In the genomic region with DNA sequence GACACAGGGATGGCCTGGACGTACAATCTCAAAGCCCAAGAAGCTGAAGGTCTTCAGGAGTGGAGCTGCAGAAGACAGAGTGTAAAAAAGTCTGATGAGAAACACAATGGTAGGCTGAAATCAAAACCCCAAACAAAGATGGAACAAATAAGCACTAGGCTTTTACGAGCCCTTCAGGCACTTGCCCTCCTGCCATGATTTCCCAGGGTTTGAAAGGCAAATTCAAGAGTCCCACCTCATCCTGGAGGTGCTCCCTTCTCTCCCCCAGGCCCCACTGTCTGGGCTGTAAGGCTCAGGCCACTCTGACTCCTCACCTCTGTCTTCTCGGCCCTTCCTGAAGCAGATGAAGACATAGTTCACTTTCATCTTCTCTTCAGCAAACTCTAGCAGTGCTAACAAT, we compare ENCODE assay signal across 19 cellular contexts.
DNase-seq lines count a peak whose midpoint lies in the region; ATAC-seq and TF ChIP-seq lines count a peak whose summit lies in the region.
"Had no signal": no experiment of that assay in that cellular context is flagged by ENCODE, and none has a peak within 500 bp of the region (broad histone marks: within the 10 kb centered on the region; RNA-seq: fewer than 3 reads in every experiment).

No MANE protein-coding gene starts in this region.

- H3K27ac ChIP-seq in heart left ventricle (peak overlapping the region in 8 of 12 donors; percentile 13 to 67 (median 44)), tibial artery (peak overlapping the region; percentile 30 to 55)
- H3K27ac ChIP-seq: epithelial cell of prostate, HL-60, SK-N-MC had no signal

- H3K9me3 ChIP-seq in heart left ventricle (no peaks in the 10 kb centered on the region), tibial artery (no peaks in the 10 kb centered on the region)

- H3K36me3 ChIP-seq in heart left ventricle (peaks cover 3 to 93% (median 81%) of the 10 kb centered on the region in 9 donors), tibial artery (peaks cover 34 to 75% (median 39%) of the 10 kb centered on the region in 3 donors)

- H3K4me3 ChIP-seq in heart left ventricle (no peak overlapping the region), tibial artery (no peak overlapping the region)
- H3K4me3 ChIP-seq: SK-N-MC had no signal

- TF ChIP-seq POLR2A in heart left ventricle (IDR thresholded peaks at IDR 0.05): no peak

- H3K27ac Mint-ChIP-seq in dendritic cell treated with granulocyte-macrophage colony-stimulating factor and Interleukin-4, amounts not matched to agents 40 ng/mL and 50 ng/mL, for 4 days: peak overlapping the region; percentile 56
- peak overlapping the region; percentile 82 to 95 (median 90) for H3K27ac Mint-ChIP-seq in nephron

- DNase-seq in heart left ventricle: no peak
- DNase-seq in left cardiac atrium: no peak
- DNase-seq in tibial artery: no peak
- no peak for DNase-seq in DMS79 (lab: John Stamatoyannopoulos, UW)
- no peak for DNase-seq in stimulated activated CD4-positive, alpha-beta T cell treated with anti-CD3 and anti-CD28 coated beads, Interleukin-4, amount 100 ng/mL, for 24 hours
- DNase-seq: activated CD8-positive, alpha-beta T cell treated with anti-CD3 and anti-CD28 coated beads for 36 hours; CD8-positive, alpha-beta memory T cell; EL; immature natural killer cell; KG1; NCI-H1048; NCI-H2081 treated with DMSO at 0.1 percent for 48 hours; NCI-H524 treated with DMSO at 0.1 percent for 48 hours had no signal

- peaks cover 45% of the 10 kb centered on the region for H3K4me1 Mint-ChIP-seq in dendritic cell treated with granulocyte-macrophage colony-stimulating factor and Interleukin-4, amounts not matched to agents 40 ng/mL and 50 ng/mL, for 4 days (ENCODE audit: low read depth)
- peaks cover 78% of the 10 kb centered on the region for H3K4me1 Mint-ChIP-seq in nephron

- 57 to 79% (median 72%) methylated on average over 3 of the region's 3 CpGs for WGBS in heart left ventricle, 4 donors

- peaks cover 6 to 68% (median 51%) of the 10 kb centered on the region in 12 donors for H3K4me1 ChIP-seq in heart left ventricle
- H3K4me1 ChIP-seq in tibial artery: peaks cover 0 to 54% (median 35%) of the 10 kb centered on the region in 4 donors

- no peak overlapping the region for H3K4me3 Mint-ChIP-seq in dendritic cell treated with granulocyte-macrophage colony-stimulating factor and Interleukin-4, amounts not matched to agents 40 ng/mL and 50 ng/mL, for 4 days
- no peak overlapping the region for H3K4me3 Mint-ChIP-seq in nephron
- H3K4me3 Mint-ChIP-seq: activated CD8-positive, alpha-beta T cell treated with anti-CD3 and anti-CD28 coated beads for 36 hours; CD8-positive, alpha-beta memory T cell; immature natural killer cell had no signal

- intact Hi-C loops in heart left ventricle (cut with DNase I): loop anchor here in 8 of 10 donors (1.0 to 10.0 kb wide), 6 partner anchors 38 to 474 kb away; no protein-coding TSS in a partner anchor
- intact Hi-C loops in left cardiac atrium (cut with DNase I): loop anchor here in 1 of 2 donors (5.0 to 10.0 kb wide), 2 partner anchors 119 to 216 kb away; no protein-coding TSS in a partner anchor
- intact Hi-C loops in dendritic cell treated with granulocyte-macrophage colony-stimulating factor and Interleukin-4, amounts not matched to agents 40 ng/mL and 50 ng/mL, for 4 days (cut with micrococcal nuclease): no loop called here
- intact Hi-C loops in tibial artery (cut with DNase I; ENCODE audit: low total_unique reads): loop anchor here (10.0 kb wide), 1 partner anchor 524 kb away; the partner anchor contains the start of gene PPIB

- no peaks in the 10 kb centered on the region for H3K9me3 Mint-ChIP-seq in dendritic cell treated with granulocyte-macrophage colony-stimulating factor and Interleukin-4, amounts not matched to agents 40 ng/mL and 50 ng/mL, for 4 days
- H3K9me3 Mint-ChIP-seq in nephron: no peaks in the 10 kb centered on the region
- H3K9me3 Mint-ChIP-seq: activated CD8-positive, alpha-beta T cell treated with anti-CD3 and anti-CD28 coated beads for 36 hours; CD8-positive, alpha-beta memory T cell; immature natural killer cell had no signal

- no peak for ATAC-seq in heart left ventricle
- no peak for ATAC-seq in left cardiac atrium
- no peak for ATAC-seq in GM18868 (IDR thresholded peaks at IDR 0.05; ENCODE audit: unreplicated experiment)
- ATAC-seq: activated CD8-positive, alpha-beta T cell treated with anti-CD3 and anti-CD28 coated beads for 36 hours had no signal

- H3K36me3 Mint-ChIP-seq in dendritic cell treated with granulocyte-macrophage colony-stimulating factor and Interleukin-4, amounts not matched to agents 40 ng/mL and 50 ng/mL, for 4 days (ENCODE audit: low read depth): peaks cover 96% of the 10 kb centered on the region
- peaks cover 78% of the 10 kb centered on the region for H3K36me3 Mint-ChIP-seq in nephron (ENCODE audit: low read depth)

- no peaks in the 10 kb centered on the region for H3K27me3 Mint-ChIP-seq in dendritic cell treated with granulocyte-macrophage colony-stimulating factor and Interleukin-4, amounts not matched to agents 40 ng/mL and 50 ng/mL, for 4 days
- H3K27me3 Mint-ChIP-seq in nephron (ENCODE audit: low read depth): no peaks in the 10 kb centered on the region
- H3K27me3 Mint-ChIP-seq: activated CD8-positive, alpha-beta T cell treated with anti-CD3 and anti-CD28 coated beads for 36 hours; CD8-positive, alpha-beta memory T cell had no signal

- H3K27me3 ChIP-seq in heart left ventricle (no peaks in the 10 kb centered on the region), tibial artery (no peaks in the 10 kb centered on the region)

- TF ChIP-seq CTCF in heart left ventricle (IDR thresholded peaks at IDR 0.05) (no peak), nephron (IDR thresholded peaks at IDR 0.05; ENCODE audit: unreplicated experiment in 3 of 3) (no peak), tibial artery (IDR thresholded peaks at IDR 0.05) (no peak)
